In genomic region chr3:134334901-134335280, GRCh38 we compare ENCODE assay signal across 16 cellular contexts. TPM values are rescaled to one million over a fixed set of nuclear protein-coding genes. Genes with fewer than 3 reads are reported as not detected.
DNase-seq lines count a peak whose midpoint lies in the region; ATAC-seq and TF ChIP-seq lines count a peak whose summit lies in the region.
"Had no signal": no experiment of that assay in that cellular context is flagged by ENCODE, and none has a peak within 500 bp of the region (broad histone marks: within the 10 kb centered on the region; RNA-seq: fewer than 3 reads in every experiment).

No MANE protein-coding gene starts in this region.

- no TSS peak for BruUV-seq in PC-9 (replicated peaks; lab: Mats Ljungman, UMichigan)

- TF ChIP-seq POLR2A in suprapubic skin (IDR thresholded peaks at IDR 0.05), result no peak

- 54% methylated on average over 2 of the region's 2 CpGs for WGBS in suprapubic skin

- peak overlapping the region; percentile 48 for H3K4me2 ChIP-seq in PC-9

- H3K4me3 ChIP-seq in PC-9, result no peak overlapping the region
- no peak overlapping the region for H3K4me3 ChIP-seq in coronary artery
- H3K4me3 ChIP-seq in mucosa of descending colon, result no peak overlapping the region
- no peak overlapping the region for H3K4me3 ChIP-seq in suprapubic skin
- H3K4me3 ChIP-seq: HAP-1 had no signal

- TF ChIP-seq EP300 in suprapubic skin (IDR thresholded peaks at IDR 0.05), result no peak

- peaks cover 55% of the 10 kb centered on the region for H3F3A ChIP-seq in PC-9 (ENCODE audit: insufficient read depth, low read depth)

- CTCF ChIA-PET in PC-9 (lab: Charles Lee), result interaction anchor here (1.0 to 1.4 kb wide), 2 partner anchors 22 to 29 kb away, joined by 3 to 4 read pairs; no protein-coding TSS in a partner anchor

- peak overlapping the region; percentile 97 for H3K27ac ChIP-seq in PC-9
- peak overlapping the region; percentile 85 to 96 for H3K27ac ChIP-seq in coronary artery
- peak overlapping the region; percentile 28 for H3K27ac ChIP-seq in suprapubic skin
- H3K27ac ChIP-seq: brain microvascular endothelial cell, C4-2B had no signal

- peak; percentile 76 to 97 for DNase-seq in PC-9
- peak; percentile 62 for DNase-seq in coronary artery (ENCODE audit: low spot score)
- DNase-seq in mucosa of descending colon, result no peak
- DNase-seq in suprapubic skin (ENCODE audit: low spot score in 2 of 2), result peak in 1 of 2 donors; percentile 31
- no peak for DNase-seq in HCEC 1CT
- no peak for DNase-seq in NCI-H82 treated with DMSO at 0.1 percent for 48 hours (lab: John Stamatoyannopoulos, UW; ENCODE audit: unreplicated experiment)
- DNase-seq in 8988T, result no peak
- DNase-seq: activated CD4-positive, alpha-beta T cell treated with anti-CD3 and anti-CD28 coated beads, Interleukin-2, amount 50 U/mL, for 1 hour; brain microvascular endothelial cell; NCI-H345; stimulated activated CD4-positive, alpha-beta T cell treated with anti-CD3 and anti-CD28 coated beads, Interleukin-4, amount 100 ng/mL, for 1 hour had no signal

- H2AFZ ChIP-seq in PC-9, result no peak overlapping the region

- POLR2A ChIA-PET in PC-9 (lab: Charles Lee; ENCODE audit: unreplicated experiment), result interaction anchor here (0.5 to 1.5 kb wide), 8 partner anchors 9 to 1530 kb away, joined by 3 to 23 read pairs (median 8); no protein-coding TSS in a partner anchor

- ATAC-seq in mucosa of descending colon (peak; percentile 76), HG03097 (IDR thresholded peaks at IDR 0.05; ENCODE audit: low FRiP score, unreplicated experiment) (no peak)
- ATAC-seq: stimulated activated effector memory CD8-positive, alpha-beta T cell treated with anti-CD3 and anti-CD28 coated beads, Interleukin-12 subunit alpha, Interleukin-12 subunit beta, amount 100 ng/mL, for 72 hours had no signal

- H3K27me3 ChIP-seq in PC-9 (ENCODE audit: insufficient read depth, low read depth) (no peaks in the 10 kb centered on the region), suprapubic skin (no peaks in the 10 kb centered on the region)
- H3K27me3 ChIP-seq: brain microvascular endothelial cell had no signal

- H3K9me3 ChIP-seq in PC-9 (ENCODE audit: insufficient read depth, low read depth) (no peaks in the 10 kb centered on the region), mucosa of descending colon (no peaks in the 10 kb centered on the region), suprapubic skin (no peaks in the 10 kb centered on the region)
- H3K9me3 ChIP-seq: HAP-1 had no signal

- H3K4me1 ChIP-seq in PC-9 (replicated peaks; ENCODE audit: insufficient read depth) (peaks cover 83% of the 10 kb centered on the region), mucosa of descending colon (ENCODE audit: low read depth) (peaks cover 6% of the 10 kb centered on the region), suprapubic skin (peaks cover 53% of the 10 kb centered on the region)

- H3K9me2 ChIP-seq in PC-9 (ENCODE audit: insufficient read depth), result no peaks in the 10 kb centered on the region

- H3K36me3 ChIP-seq in PC-9 (ENCODE audit: low read depth) (no peaks in the 10 kb centered on the region), mucosa of descending colon (ENCODE audit: low read depth) (no peaks in the 10 kb centered on the region), suprapubic skin (no peaks in the 10 kb centered on the region)
- H3K36me3 ChIP-seq: brain microvascular endothelial cell, HAP-1 had no signal

- intact Hi-C loops in PC-9 (cut with micrococcal nuclease; ENCODE audit: unreplicated experiment) (loop anchor here (1.0 kb wide), 2 partner anchors 8 to 13 kb away; no protein-coding TSS in a partner anchor), mucosa of descending colon (cut with DNase I, micrococcal nuclease) (no loop called here)

- TF ChIP-seq CTCF in PC-9 (conservative IDR thresholded peaks at IDR 0.05) (no peak), coronary artery (IDR thresholded peaks at IDR 0.05) (no peak), mucosa of descending colon (IDR thresholded peaks at IDR 0.05) (no peak), suprapubic skin (IDR thresholded peaks at IDR 0.05) (no peak)

- no peaks in the 10 kb centered on the region for H4K20me1 ChIP-seq in PC-9 (ENCODE audit: insufficient read depth)

- H3K79me2 ChIP-seq in PC-9 (ENCODE audit: low read depth), result peaks cover 8% of the 10 kb centered on the region; the same call in 1 of the 2 replicates

RNA-seq across cellular contexts. Expression of gene AMOTL2, which starts 39.4 kb away (rescaled TPM):
- 147 and 221 TPM in 2 replicates for total RNA-seq in PC-9 (2021)
- total RNA-seq in mucosa of descending colon, result 10 to 100 TPM; 17.9 to 35.1 (median 21.2) TPM
- total RNA-seq in suprapubic skin, result 100 to 1,000 TPM in 2 of 4 donors, 10 to 100 TPM in 2; 80.4 to 118 (median 95.8) TPM
- total RNA-seq: activated T-helper 2 cell treated with anti-CD3 and anti-CD28 coated beads, Interferon-gamma antibody, Interleukin-2, Interleukin-4, amounts not matched to agents 10 μg/mL and 5 μg/mL and 100 μg/mL, durations not matched to agents 14 hours and 24 hours and 36 hours had no signal

Comparison
In these comparisons a context has a peak if more than half of its experiments do, and no peak if none do; other contexts are left out.
1. DNase-seq: peak in PC-9 (2 of 2) and coronary artery (single experiment); none in mucosa of descending colon (0 of 3), HCEC 1CT (single experiment), NCI-H82 treated with DMSO at 0.1 percent for 48 hours (single experiment) and 8988T (single experiment).
2. H3K27ac ChIP-seq: peak in every context shown above with its lines; median percentile 97 in PC-9; 90 in coronary artery; 28 in suprapubic skin.